Comparison of ENCODE assay signal across 8 cellular contexts in the genomic region with DNA sequence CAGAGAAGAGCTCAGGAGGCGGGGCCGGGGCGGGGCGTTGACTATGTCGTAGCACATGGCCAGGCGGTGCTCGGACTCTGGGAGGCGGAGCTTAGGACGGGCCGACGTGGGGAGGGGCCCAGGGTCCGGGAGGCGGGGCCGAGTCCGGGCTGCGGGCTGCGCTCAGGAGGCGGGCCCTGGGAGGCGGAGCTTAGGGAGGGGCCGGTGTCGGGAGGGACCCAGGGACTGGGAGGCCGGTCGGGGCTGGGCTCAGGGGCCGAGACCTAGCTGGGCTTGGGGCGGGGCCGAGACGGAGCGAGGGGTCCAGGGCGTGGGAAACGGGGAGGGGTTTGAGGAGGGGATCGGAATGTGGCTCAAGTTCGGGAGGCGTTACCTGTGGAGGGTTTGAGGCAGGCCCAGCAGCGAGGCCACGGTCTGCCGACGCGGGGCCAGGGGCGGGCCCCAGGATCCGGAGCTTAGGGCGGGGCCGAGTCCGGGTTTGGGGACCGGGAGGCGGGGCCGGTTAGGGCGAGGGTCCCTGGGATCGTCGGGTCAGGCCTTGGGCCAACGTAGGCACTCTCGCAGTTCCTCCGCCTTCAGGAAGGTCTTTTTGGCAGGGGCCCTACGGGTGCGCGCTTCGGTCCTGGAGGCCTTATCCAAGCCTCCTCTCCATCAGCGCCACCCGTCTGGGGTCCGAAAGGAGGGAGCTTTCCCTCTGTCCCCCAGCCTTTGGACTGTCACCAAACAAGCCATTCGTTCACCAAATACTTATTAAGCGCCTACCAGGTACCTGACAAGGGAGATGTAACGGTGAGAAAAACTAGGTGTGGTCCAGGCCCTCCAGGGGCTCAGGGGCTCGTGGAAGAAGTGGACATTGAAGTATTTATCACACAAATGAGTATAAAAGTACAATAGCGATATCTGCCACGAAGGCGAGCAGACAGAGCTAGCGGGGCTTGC. TPM values are rescaled to one million over a fixed set of nuclear protein-coding genes. Genes with fewer than 3 reads are reported as not detected.
A peak's percentile ranks its signal among the peaks of the same experiment; 100 is the strongest.
DNase-seq lines count a peak whose midpoint lies in the region; ATAC-seq and TF ChIP-seq lines count a peak whose summit lies in the region.
"Not testable (repeated sequence)": the region's sequence is repeated elsewhere in the genome, so short reads cannot be mapped to it uniquely, and the experiment has no call there.

No MANE protein-coding gene starts in this region.

- H3K27me3 ChIP-seq in iPS DF 6.9 (ENCODE audit: control insufficient read depth, insufficient read depth, low read length), result not testable (repeated sequence)

- H3K4me1 ChIP-seq in iPS DF 6.9 (ENCODE audit: control insufficient read depth, insufficient read depth, low read length), result not testable (repeated sequence)

- peak overlapping the region; percentile 42; the same call in 1 of the 2 replicates for H3K4me3 ChIP-seq in iPS DF 6.9 (ENCODE audit: low read length)

- no CpG with 5 or more reads among the region's 67 CpGs for WGBS in iPS DF 6.9 (ENCODE audit: insufficient coverage, insufficient read length)

- not testable (repeated sequence) for H3K36me3 ChIP-seq in iPS DF 6.9 (ENCODE audit: control insufficient read depth, insufficient read depth, low read length)

- intact Hi-C loops in activated CD4-positive, alpha-beta T cell treated with anti-CD3 and anti-CD28 coated beads, Interleukin-2, amount 10 ng/mL, durations not matched to agents 24 days and 14 days (cut with micrococcal nuclease), result loop anchor here (1.0 to 10.0 kb wide), 2 partner anchors 251 to 484 kb away; a partner anchor contains a TSS

- not testable (repeated sequence) for TF ChIP-seq CTCF in progenitor cell of endocrine pancreas (IDR thresholded peaks at IDR 0.05; ENCODE audit: unreplicated experiment)

- peak overlapping the region; percentile 92 for H3K27ac Mint-ChIP-seq in activated CD4-positive, alpha-beta T cell treated with anti-CD3 and anti-CD28 coated beads, Interleukin-2, amount 10 ng/mL, durations not matched to agents 24 days and 14 days
- H3K27ac Mint-ChIP-seq in progenitor cell of endocrine pancreas, result peak overlapping the region; percentile 96

- H3K4me1 Mint-ChIP-seq in activated CD4-positive, alpha-beta T cell treated with anti-CD3 and anti-CD28 coated beads, Interleukin-2, amount 10 ng/mL, durations not matched to agents 24 days and 14 days, result peaks cover 17% of the 10 kb centered on the region
- not testable (repeated sequence) for H3K4me1 Mint-ChIP-seq in progenitor cell of endocrine pancreas (ENCODE audit: low read depth)

- H3K27me3 Mint-ChIP-seq in activated CD4-positive, alpha-beta T cell treated with anti-CD3 and anti-CD28 coated beads, Interleukin-2, amount 10 ng/mL, durations not matched to agents 24 days and 14 days, result peaks cover 12% of the 10 kb centered on the region
- not testable (repeated sequence) for H3K27me3 Mint-ChIP-seq in progenitor cell of endocrine pancreas

- not testable (repeated sequence) for H3K36me3 Mint-ChIP-seq in activated CD4-positive, alpha-beta T cell treated with anti-CD3 and anti-CD28 coated beads, Interleukin-2, amount 10 ng/mL, durations not matched to agents 24 days and 14 days (ENCODE audit: low read depth); progenitor cell of endocrine pancreas (ENCODE audit: insufficient read depth)

- not testable (repeated sequence) for H3K9me3 Mint-ChIP-seq in activated CD4-positive, alpha-beta T cell treated with anti-CD3 and anti-CD28 coated beads, Interleukin-2, amount 10 ng/mL, durations not matched to agents 24 days and 14 days; progenitor cell of endocrine pancreas (ENCODE audit: low read depth)

- peak; percentile 50 for ATAC-seq in HG03095 (IDR thresholded peaks at IDR 0.05; ENCODE audit: unreplicated experiment)

- peak; percentile 41 for DNase-seq in GDM1 (lab: John Stamatoyannopoulos, UW)
- DNase-seq in NCI-H226, result peak; percentile 64
- DNase-seq in activated CD4-positive, alpha-beta T cell treated with anti-CD3 and anti-CD28 coated beads, Interleukin-2, amount 10 ng/mL, durations not matched to agents 24 days and 14 days, result peak; percentile 94
- peak in 52 of 61 donors; percentile 2 to 80 (median 39) for DNase-seq in caudate nucleus (lab: John Stamatoyannopoulos, UW)
- DNase-seq in iPS DF 6.9 (ENCODE audit: low read depth, low spot score), result peak; percentile 88
- DNase-seq in progenitor cell of endocrine pancreas (ENCODE audit: low spot score, unreplicated experiment), result peak; percentile 83
- DNase-seq in superior temporal gyrus (ENCODE audit: extremely low spot score), result peak; percentile 27

- H3K4me3 Mint-ChIP-seq in activated CD4-positive, alpha-beta T cell treated with anti-CD3 and anti-CD28 coated beads, Interleukin-2, amount 10 ng/mL, durations not matched to agents 24 days and 14 days, result peak overlapping the region; percentile 94
- peak overlapping the region; percentile 87 for H3K4me3 Mint-ChIP-seq in progenitor cell of endocrine pancreas (ENCODE audit: low read depth)

- peak overlapping the region; percentile 80 for H3K27ac ChIP-seq in caudate nucleus (ENCODE audit: low read depth, low read length)
- not testable (repeated sequence) for H3K27ac ChIP-seq in iPS DF 6.9 (ENCODE audit: low read length)

- not testable (repeated sequence) for H3K9me3 ChIP-seq in iPS DF 6.9 (ENCODE audit: control insufficient read depth, insufficient read depth, low read length)

RNA-seq across cellular contexts. Expression of a gene that starts 0.9 kb away (rescaled TPM):
- 31.6 and 31.7 TPM in 2 replicates for total RNA-seq in activated CD4-positive, alpha-beta T cell treated with anti-CD3 and anti-CD28 coated beads, Interleukin-2, amount 10 ng/mL, durations not matched to agents 24 days and 14 days
- 11.2 and 13.7 TPM in 2 replicates for total RNA-seq in progenitor cell of endocrine pancreas

RNA-seq across cellular contexts. Expression of a gene that starts 26.8 kb away (rescaled TPM):
- 36.1 and 37.1 TPM in 2 replicates for total RNA-seq in activated CD4-positive, alpha-beta T cell treated with anti-CD3 and anti-CD28 coated beads, Interleukin-2, amount 10 ng/mL, durations not matched to agents 24 days and 14 days
- 28.4 and 30.8 TPM in 2 replicates for total RNA-seq in progenitor cell of endocrine pancreas

RNA-seq across cellular contexts. Expression of a gene that starts 32.7 kb away (rescaled TPM):
- total RNA-seq in activated CD4-positive, alpha-beta T cell treated with anti-CD3 and anti-CD28 coated beads, Interleukin-2, amount 10 ng/mL, durations not matched to agents 24 days and 14 days, result not detected in 2 replicates
- total RNA-seq in progenitor cell of endocrine pancreas, result not detected in 2 replicates

Comparison
In these comparisons a context has a peak if more than half of its experiments do, and no peak if none do; other contexts are left out.
1. DNase-seq: peak in every context shown above with its lines; median percentile 94 in activated CD4-positive, alpha-beta T cell treated with anti-CD3 and anti-CD28 coated beads, Interleukin-2, amount 10 ng/mL, durations not matched to agents 24 days and 14 days; 88 in iPS DF 6.9; 83 in progenitor cell of endocrine pancreas; 64 in NCI-H226; 41 in GDM1; 39 in caudate nucleus; 27 in superior temporal gyrus.